In genomic region chr5:107254902-107255234, GRCh38 we compare ENCODE assay signal across 1 cellular context.
TF ChIP-seq lines count a peak whose summit lies in the region.

No MANE protein-coding gene starts in this region.

TF ChIP-seq in SK-N-SH treated with all-trans-retinoic acid at 6 μM for 48 hours, 23 proteins besides CTCF, POLR2A, EP300 and RAD21 (continued from another document):
- TF ChIP-seq ZNF565 (CRISPR knock-in tag; conservative IDR thresholded peaks at IDR 0.05; ENCODE audit: low read depth): no peak
- no peak for TF ChIP-seq CSDC2 (CRISPR knock-in tag; IDR thresholded peaks at IDR 0.05)
- TF ChIP-seq ESRRG (CRISPR knock-in tag; IDR thresholded peaks at IDR 0.05): no peak
- no peak for TF ChIP-seq PPARA (CRISPR knock-in tag; IDR thresholded peaks at IDR 0.05; ENCODE audit: borderline replicate concordance)
- TF ChIP-seq ZC3H10 (CRISPR knock-in tag; IDR thresholded peaks at IDR 0.05): no peak
TF ChIP-seq in SK-N-SH treated with all-trans-retinoic acid at 6 μM for 48 hours: peak in this region for 5.
